11 cellular contexts compared by ENCODE assay signal in genomic region chr12:127550271-127550670, GRCh38.
A peak's percentile ranks its signal among the peaks of the same experiment; 100 is the strongest.
DNase-seq lines count a peak whose midpoint lies in the region; ATAC-seq and TF ChIP-seq lines count a peak whose summit lies in the region.
"Had no signal": no experiment of that assay in that cellular context is flagged by ENCODE, and none has a peak within 500 bp of the region (broad histone marks: within the 10 kb centered on the region; RNA-seq: fewer than 3 reads in every experiment).

No MANE protein-coding gene starts in this region.

- H3K4me2 ChIP-seq in osteoblast (ENCODE audit: insufficient read depth, low read length) = no peak overlapping the region

- TF ChIP-seq CTCF in brain microvascular endothelial cell (IDR thresholded peaks at IDR 0.05; ENCODE audit: low read depth, low read length, missing control alignments) = no peak
- TF ChIP-seq CTCF in osteoblast (IDR thresholded peaks at IDR 0.05; ENCODE audit: extremely low read depth, low read depth, low read length) = no peak

- H2AFZ ChIP-seq in osteoblast (ENCODE audit: low read length) = peak overlapping the region; percentile 2

- in situ Hi-C loops in brain microvascular endothelial cell (cut with HindIII; ENCODE audit: low pct_ligation_motif_present, low sequenced_read_pairs) = no loop called here

- H3K27ac ChIP-seq in brain microvascular endothelial cell (no peak overlapping the region), osteoblast (ENCODE audit: low read depth, low read length) (peak overlapping the region; percentile 57)

- no peaks in the 10 kb centered on the region for H4K20me1 ChIP-seq in osteoblast (ENCODE audit: insufficient read depth, low read length)

- H3K36me3 ChIP-seq in brain microvascular endothelial cell (replicated peaks) = no peaks in the 10 kb centered on the region
- no peaks in the 10 kb centered on the region for H3K36me3 ChIP-seq in osteoblast (ENCODE audit: insufficient read depth, low read length)

- H3K9me3 ChIP-seq in osteoblast (ENCODE audit: low read depth, low read length) = no peaks in the 10 kb centered on the region

- no peaks in the 10 kb centered on the region for H3K79me2 ChIP-seq in osteoblast (ENCODE audit: insufficient read depth, low read length)

- H3K27me3 ChIP-seq in brain microvascular endothelial cell (replicated peaks) (no peaks in the 10 kb centered on the region), osteoblast (ENCODE audit: insufficient read depth, low read length) (no peaks in the 10 kb centered on the region)

- peaks cover 21% of the 10 kb centered on the region for H3K4me1 ChIP-seq in osteoblast (ENCODE audit: insufficient read depth, low read length)

- DNase-seq in DMS53 treated with DMSO at 0.1 percent for 48 hours (lab: John Stamatoyannopoulos, UW; ENCODE audit: unreplicated experiment) = peak; percentile 29
- peak; percentile 90 for DNase-seq in M059J (ENCODE audit: low read depth)
- peak; percentile 28 for DNase-seq in brain microvascular endothelial cell
- DNase-seq in osteoblast (ENCODE audit: insufficient read length, low spot score, missing footprints) = peak; percentile 58
- no peak for DNase-seq in 8988T
- DNase-seq in NOMO-1 (lab: John Stamatoyannopoulos, UW; ENCODE audit: unreplicated experiment in 2 of 2) = no peak
- no peak for DNase-seq in stimulated activated naive CD8-positive, alpha-beta T cell treated with anti-CD3 and anti-CD28 coated beads, Interleukin-15, Interleukin-2, amounts not matched to agents 100 U/mL and 50 U/mL, for 24 hours
- DNase-seq in NCI-H1092 (lab: John Stamatoyannopoulos, UW) = no peak
- DNase-seq: activated CD4-positive, alpha-beta T cell treated with anti-CD3 and anti-CD28 coated beads, Interleukin-2, amount 50 U/mL, for 48 hours; activated T-cell treated with anti-CD3 and anti-CD28 coated beads, Interleukin-2, amount 50 U/mL, for 48 hours; foreskin melanocyte had no signal

- ATAC-seq in stimulated activated naive CD8-positive, alpha-beta T cell treated with anti-CD3 and anti-CD28 coated beads, Interleukin-15, Interleukin-2, amounts not matched to agents 100 U/mL and 50 U/mL, for 24 hours = no peak

- no peak overlapping the region for H3K4me3 ChIP-seq in brain microvascular endothelial cell (ENCODE audit: low read depth, low read length)
- no peak overlapping the region for H3K4me3 ChIP-seq in osteoblast (ENCODE audit: insufficient read depth, low read length)

Comparison
In these comparisons a context has a peak if more than half of its experiments do, and no peak if none do; other contexts are left out.
1. DNase-seq: peak in DMS53 treated with DMSO at 0.1 percent for 48 hours (single experiment), M059J (single experiment), brain microvascular endothelial cell (single experiment) and osteoblast (single experiment); none in 8988T (single experiment), NOMO-1 (0 of 2), stimulated activated naive CD8-positive, alpha-beta T cell treated with anti-CD3 and anti-CD28 coated beads, Interleukin-15, Interleukin-2, amounts not matched to agents 100 U/mL and 50 U/mL, for 24 hours (single experiment) and NCI-H1092 (single experiment).